In the genomic region with DNA sequence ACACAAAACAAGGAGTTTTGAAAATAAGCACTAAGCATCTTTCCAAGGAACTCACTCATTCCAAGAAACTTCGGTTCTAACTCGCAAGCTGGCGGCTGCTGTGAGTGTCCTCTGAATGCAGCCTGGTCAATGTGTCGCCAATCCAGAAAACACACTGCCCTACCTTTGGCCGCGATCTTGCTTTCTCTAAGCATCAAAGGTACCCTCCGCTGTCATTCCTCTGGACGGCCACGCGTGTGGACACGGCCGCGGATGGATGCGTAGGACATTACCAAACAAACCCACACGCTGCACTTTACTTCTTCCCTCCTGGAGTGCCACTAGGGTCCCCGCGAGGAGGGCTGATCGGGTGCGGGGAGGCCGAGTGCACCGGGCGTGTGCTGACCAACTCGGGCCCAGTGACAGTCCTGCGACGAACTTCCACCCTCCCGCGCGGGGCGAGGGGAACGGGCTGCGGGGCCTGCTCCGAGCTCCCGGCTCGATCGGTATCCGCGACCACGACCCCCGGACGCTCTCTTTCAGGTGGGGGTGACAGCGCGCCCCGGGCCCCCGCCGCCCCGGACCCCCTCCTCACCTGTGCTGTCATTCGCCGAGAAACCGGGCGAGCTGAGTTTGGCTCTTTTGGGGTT, we compare ENCODE assay signal across 8 cellular contexts. TPM values are rescaled to one million over a fixed set of nuclear protein-coding genes. Genes with fewer than 3 reads are reported as not detected.
DNase-seq lines count a peak whose midpoint lies in the region; ATAC-seq, FAIRE-seq and TF ChIP-seq lines count a peak whose summit lies in the region.

No MANE protein-coding gene starts in this region.

- H3K79me2 ChIP-seq in PC-3 (ENCODE audit: low read length) (peaks cover 55% of the 10 kb centered on the region), mammary epithelial cell (ENCODE audit: insufficient read depth, low read length) (peaks cover 55% of the 10 kb centered on the region), HepG2 (ENCODE audit: insufficient read depth, low read length) (peaks cover 53% of the 10 kb centered on the region)

- TF ChIP-seq RAD21 in HepG2 (CRISPR knock-in tag; IDR thresholded peaks at IDR 0.05), result no peak

- peak overlapping the region; percentile 80 to 87 for H3K27ac Mint-ChIP-seq in stimulated activated naive CD8-positive, alpha-beta T cell treated with anti-CD3 and anti-CD28 coated beads, Interleukin-15, amount 100 ng/mL, for 72 hours

- dilution Hi-C loops in mammary epithelial cell (cut with HindIII; ENCODE audit: low sequenced_read_pairs), result loop anchor here (5.0 to 10.0 kb wide), 3 partner anchors 72 to 235 kb away; no protein-coding TSS in a partner anchor

- H3K4me3 Mint-ChIP-seq in stimulated activated naive CD8-positive, alpha-beta T cell treated with anti-CD3 and anti-CD28 coated beads, Interleukin-15, amount 100 ng/mL, for 72 hours, result peak overlapping the region; percentile 87 to 91

- peaks cover 63% of the 10 kb centered on the region for H3K4me1 Mint-ChIP-seq in stimulated activated naive CD8-positive, alpha-beta T cell treated with anti-CD3 and anti-CD28 coated beads, Interleukin-15, amount 100 ng/mL, for 72 hours

- H2AFZ ChIP-seq in PC-3 (ENCODE audit: low read length) (no peak overlapping the region), mammary epithelial cell (ENCODE audit: low read depth, low read length) (peak overlapping the region; percentile 50), HepG2 (ENCODE audit: low read length) (no peak overlapping the region)

- TF ChIP-seq CTCF in AG04450 (IDR thresholded peaks at IDR 0.05; ENCODE audit: low read depth, low read length) (no peak), PC-3 (conservative IDR thresholded peaks at IDR 0.05; ENCODE audit: low read depth, low read length) (no peak), mammary epithelial cell (conservative IDR thresholded peaks at IDR 0.05 in 1 of 2, IDR thresholded peaks at IDR 0.05 in 1 of 2; ENCODE audit: extremely low read depth in 1 of 2, insufficient read depth in 1 of 2, low read depth in 1 of 2, low read length in 2 of 2) (no peak), HepG2 (CRISPR knock-in tag; IDR thresholded peaks at IDR 0.05) (0 out of 2 replicates have a peak, but pooled peaks have one; percentile 3)

- H3K4me1 ChIP-seq in PC-3 (ENCODE audit: insufficient read depth, low read length) (peaks cover 17% of the 10 kb centered on the region), mammary epithelial cell (ENCODE audit: insufficient read depth, low read length) (peaks cover 12% of the 10 kb centered on the region), HepG2 (ENCODE audit: insufficient read depth, low read length) (peaks cover 80% of the 10 kb centered on the region)

- intact Hi-C loops in PC-3 (cut with micrococcal nuclease) (loop anchor here (5.0 kb wide), 1 partner anchor 42 kb away; no protein-coding TSS in a partner anchor), mammary epithelial cell (cut with micrococcal nuclease) (loop anchor here (2.0 to 10.0 kb wide), 3 partner anchors 23 to 355 kb away; no protein-coding TSS in a partner anchor), HepG2 (cut with micrococcal nuclease; ENCODE audit: unreplicated experiment) (loop anchor here (10.0 kb wide), 1 partner anchor 65 kb away; no protein-coding TSS in a partner anchor)

- no peaks in the 10 kb centered on the region for H3K36me3 ChIP-seq in PC-3 (ENCODE audit: low read depth, low read length)
- no peaks in the 10 kb centered on the region for H3K36me3 ChIP-seq in mammary epithelial cell (ENCODE audit: insufficient read depth, low read length)
- peaks cover 0 to 1% of the 10 kb centered on the region in 2 experiments; a peak in 2 of 5 replicates for H3K36me3 ChIP-seq in HepG2 (replicated peaks in 1 of 2; ENCODE audit: control insufficient read depth in 1 of 2, insufficient read depth in 2 of 2, low read length in 2 of 2)

- H3F3A ChIP-seq in PC-3 (ENCODE audit: low read length, unreplicated experiment), result no peaks in the 10 kb centered on the region

- BruUV-seq in PC-3 (replicated peaks; lab: Mats Ljungman, UMichigan) (no TSS peak), mammary epithelial cell (replicated peaks; lab: Mats Ljungman, UMichigan) (no TSS peak), HepG2 (replicated peaks; lab: Mats Ljungman, UMichigan) (no TSS peak)

- CTCF ChIA-PET in AG04450 (lab: Charles Lee), result interaction anchor here (0.6 kb wide), 2 partner anchors 187 to 189 kb away, joined by 4 read pairs; no protein-coding TSS in a partner anchor
- CTCF ChIA-PET in PC-3 (lab: Charles Lee), result no interaction called here
- CTCF ChIA-PET in mammary epithelial cell (lab: Charles Lee; ENCODE audit: low non-redundant PET), result no interaction called here
- CTCF ChIA-PET in HepG2 (lab: Yijun Ruan, JAX; ENCODE audit: low intra/inter-chr PET ratio, low total read pairs), result no interaction called here

- H3K9me2 ChIP-seq in PC-3 (replicated peaks; ENCODE audit: low read length), result no peaks in the 10 kb centered on the region

- POLR2A ChIA-PET in AG04450 (lab: Yijun Ruan, JAX) (interaction anchor here (1.0 kb wide), 1 partner anchor 162 kb away, joined by 6 read pairs; a partner anchor contains a TSS), PC-3 (lab: Charles Lee; ENCODE audit: unreplicated experiment) (no interaction called here), HepG2 (lab: Yijun Ruan, JAX) (no interaction called here)

- no peak for TF ChIP-seq POLR2A in HepG2 (IDR thresholded peaks at IDR 0.05; ENCODE audit: insufficient read depth in 1 of 2, low read depth in 2 of 2, low read length in 2 of 2)

- no peaks in the 10 kb centered on the region for H3K9me3 Mint-ChIP-seq in stimulated activated naive CD8-positive, alpha-beta T cell treated with anti-CD3 and anti-CD28 coated beads, Interleukin-15, amount 100 ng/mL, for 72 hours

- peak; percentile 17 for ATAC-seq in GM19455 (IDR thresholded peaks at IDR 0.05; ENCODE audit: unreplicated experiment)
- ATAC-seq in PC-3, result peak; percentile 30
- peak; percentile 58 for ATAC-seq in HepG2
- peak; percentile 32 for ATAC-seq in stimulated activated naive CD8-positive, alpha-beta T cell treated with anti-CD3 and anti-CD28 coated beads, Interleukin-15, amount 100 ng/mL, for 72 hours

- H3K4me2 ChIP-seq in PC-3 (ENCODE audit: low read length) (peak overlapping the region; percentile 92), mammary epithelial cell (ENCODE audit: insufficient read depth, low read depth, low read length) (peak overlapping the region; percentile 86), HepG2 (ENCODE audit: low read depth, low read length) (peak overlapping the region; percentile 96)

- peaks cover 42% of the 10 kb centered on the region for H4K20me1 ChIP-seq in PC-3 (ENCODE audit: low read length)
- peaks cover 10% of the 10 kb centered on the region for H4K20me1 ChIP-seq in mammary epithelial cell (ENCODE audit: insufficient read depth, low read length)
- peaks cover 51% of the 10 kb centered on the region for H4K20me1 ChIP-seq in HepG2 (ENCODE audit: insufficient read depth, low read length)

- no peak for DNase-seq in AG04450 (ENCODE audit: low read depth, low spot score)
- peak; percentile 10 for DNase-seq in PC-3
- DNase-seq in mammary epithelial cell, result no peak
- DNase-seq in HepG2 (ENCODE audit: low spot score), result no peak
- DNase-seq in stimulated activated naive CD8-positive, alpha-beta T cell treated with anti-CD3 and anti-CD28 coated beads, Interleukin-15, amount 100 ng/mL, for 72 hours, result peak; percentile 28
- DNase-seq in HPDE6-E6E7 (ENCODE audit: extremely low spot score), result no peak
- no peak for DNase-seq in iPS-NIHi11 (ENCODE audit: low spot score)

- peak overlapping the region; percentile 62 for H3K9ac ChIP-seq in PC-3 (ENCODE audit: low read length)
- H3K9ac ChIP-seq in mammary epithelial cell (ENCODE audit: insufficient read depth, low read length), result peak overlapping the region; percentile 47
- H3K9ac ChIP-seq in HepG2 (ENCODE audit: insufficient read depth, low read depth, low read length), result peak overlapping the region; percentile 80

- H3K4me3 ChIP-seq in AG04450 (ENCODE audit: low read depth, low read length), result peak overlapping the region; percentile 92
- H3K4me3 ChIP-seq in PC-3 (ENCODE audit: low read length), result peak overlapping the region; percentile 91
- H3K4me3 ChIP-seq in mammary epithelial cell (replicated peaks in 1 of 3; ENCODE audit: insufficient read depth in 1 of 3, low read depth in 2 of 3, low read length in 3 of 3), result peak overlapping the region; percentile 63 to 74 (median 71)
- H3K4me3 ChIP-seq in HepG2 (replicated peaks in 1 of 3; ENCODE audit: insufficient read depth in 1 of 3, low read depth in 2 of 3, low read length in 3 of 3), result peak overlapping the region; percentile 67 to 90 (median 88)

- peaks cover 25% of the 10 kb centered on the region for H3K27me3 Mint-ChIP-seq in stimulated activated naive CD8-positive, alpha-beta T cell treated with anti-CD3 and anti-CD28 coated beads, Interleukin-15, amount 100 ng/mL, for 72 hours

- FAIRE-seq in HepG2 (lab: Jason Lieb, UNC), result no peak

- in situ Hi-C loops in mammary epithelial cell (cut with MboI; ENCODE audit: low sequenced_read_pairs in 2 of 2) (loop anchor here in 1 of 2 donors (10.0 kb wide), 1 partner anchor 195 kb away; no protein-coding TSS in a partner anchor), HepG2 (cut with HindIII; ENCODE audit: extremely low pct_ligation_motif_present, low pct_unique_long_range_greater_than_20kb) (no loop called here)

- WGBS in mammary epithelial cell (ENCODE audit: low coverage, missing lambda C conversion rate), result under 1% methylated on average over 15 of the region's 50 CpGs
- WGBS in HepG2 (ENCODE audit: low lambda C conversion rate), result 5% methylated on average over 8 of the region's 50 CpGs

- H3K27ac ChIP-seq in AG04450 (ENCODE audit: low read depth, low read length) (no peak overlapping the region), PC-3 (ENCODE audit: low read length) (no peak overlapping the region), mammary epithelial cell (ENCODE audit: insufficient read depth, low read depth, low read length) (no peak overlapping the region), HepG2 (ENCODE audit: extremely low read length, insufficient read depth, low read length) (peak overlapping the region; percentile 16)

- TF ChIP-seq EP300 in HepG2 (IDR thresholded peaks at IDR 0.05; ENCODE audit: low read depth in 2 of 2, low read length in 2 of 2), result no peak
- no peak for TF ChIP-seq EP300 in HepG2 (CRISPR knock-in tag; IDR thresholded peaks at IDR 0.05; ENCODE audit: borderline replicate concordance)

- H3K27me3 ChIP-seq in AG04450 (ENCODE audit: control insufficient read depth, insufficient read depth, low read length), result no peaks in the 10 kb centered on the region
- no peaks in the 10 kb centered on the region for H3K27me3 ChIP-seq in PC-3 (ENCODE audit: low read length)
- no peaks in the 10 kb centered on the region for H3K27me3 ChIP-seq in mammary epithelial cell (ENCODE audit: insufficient read depth, low read length)
- no peaks in the 10 kb centered on the region; a peak in 2 of 5 replicates for H3K27me3 ChIP-seq in HepG2 (ENCODE audit: control insufficient read depth in 1 of 2, insufficient read depth in 2 of 2, low read length in 2 of 2)

- H3K9me3 ChIP-seq in AG04450 (ENCODE audit: control insufficient read depth, insufficient read depth, low read length) (peaks cover 10% of the 10 kb centered on the region; the same call in 1 of the 2 replicates), PC-3 (ENCODE audit: low read length) (no peaks in the 10 kb centered on the region), mammary epithelial cell (replicated peaks; ENCODE audit: insufficient read depth, low read length) (no peaks in the 10 kb centered on the region), HepG2 (ENCODE audit: low read length) (no peaks in the 10 kb centered on the region)

RNA-seq across cellular contexts. Expression of a gene that starts 1.1 kb away (rescaled TPM):
- 9.8 and 14.3 TPM in 2 replicates for polyA plus RNA-seq in AG04450 (2011; rRNA removed)
- 37.9 and 43.8 TPM in 2 replicates for polyA minus RNA-seq in AG04450 (2011; rRNA and poly(A)+ RNA removed)
- total RNA-seq in PC-3 (2014; rRNA removed), result 21.9 and 23.6 TPM in 2 replicates
- total RNA-seq in mammary epithelial cell, result 10 to 100 TPM; 20.2 to 45.0 TPM
- 3.2 TPM for polyA plus RNA-seq in mammary epithelial cell
- polyA minus RNA-seq in mammary epithelial cell, result 49.9 TPM
- 9.6 and 10.4 TPM in 2 replicates for total RNA-seq in HepG2 (2016; rRNA removed; fragmentation: Illumina TruSeq; extraction: Trizol)
- total RNA-seq in HepG2 (2016; cell fraction: cytosol; rRNA removed; fragmentation: Illumina TruSeq; extraction: Trizol; ENCODE audit: low read depth), result 21.4 and 21.7 TPM in 2 replicates
- 8.9 and 11.4 TPM in 2 replicates for total RNA-seq in HepG2 (2016; cell fraction: insoluble cytoplasmic fraction; rRNA removed; fragmentation: Illumina TruSeq; extraction: Trizol)
- 11.2 TPM in 2 replicates for total RNA-seq in HepG2 (2016; cell fraction: membrane; rRNA removed; fragmentation: Illumina TruSeq; extraction: Trizol)
- 22.2 and 24.6 TPM in 2 replicates for total RNA-seq in HepG2 (2016; cell fraction: nucleus; rRNA removed; fragmentation: Illumina TruSeq; extraction: Trizol)
- 5.3 and 5.6 TPM in 2 replicates for polyA plus RNA-seq in HepG2 (2011; rRNA removed)
- polyA plus RNA-seq in HepG2 (2011; cell fraction: cytosol; rRNA removed), result 2.9 and 3.6 TPM in 2 replicates
- 14.4 and 16.2 TPM in 2 replicates for polyA plus RNA-seq in HepG2 (2011; cell fraction: nucleus; rRNA removed)
- polyA plus RNA-seq in HepG2 (2012), result 18.0 and 18.4 TPM in 2 replicates
- polyA plus RNA-seq in HepG2 (2016; cell fraction: cytosol; fragmentation: Illumina TruSeq; extraction: Trizol; ENCODE audit: low read depth), result 0.49 and 1.1 TPM in 2 replicates
- 8.4 and 12.7 TPM in 2 replicates for polyA plus RNA-seq in HepG2 (2016; cell fraction: insoluble cytoplasmic fraction; fragmentation: Illumina TruSeq; extraction: Trizol; ENCODE audit: low read depth)
- 1.4 and 1.6 TPM in 2 replicates for polyA plus RNA-seq in HepG2 (2016; cell fraction: membrane; fragmentation: Illumina TruSeq; extraction: Trizol; ENCODE audit: low read depth)
- polyA plus RNA-seq in HepG2 (2016; cell fraction: nucleus; fragmentation: Illumina TruSeq; extraction: Trizol; ENCODE audit: insufficient read depth, low read depth), result 29.7 and 36.9 TPM in 2 replicates
- polyA minus RNA-seq in HepG2 (2011; rRNA and poly(A)+ RNA removed; ENCODE audit: low replicate concordance), result 22.8 and 23.5 TPM in 2 replicates
- 22.0 and 23.0 TPM in 2 replicates for polyA minus RNA-seq in HepG2 (2011; cell fraction: cytosol; rRNA and poly(A)+ RNA removed)
- 37.7 and 49.0 TPM in 2 replicates for polyA minus RNA-seq in HepG2 (2011; cell fraction: nucleus; rRNA and poly(A)+ RNA removed)

Comparison
In these comparisons a context has a peak if more than half of its experiments do, and no peak if none do; other contexts are left out.
1. DNase-seq: peak in PC-3 (single experiment) and stimulated activated naive CD8-positive, alpha-beta T cell treated with anti-CD3 and anti-CD28 coated beads, Interleukin-15, amount 100 ng/mL, for 72 hours (2 of 2); none in AG04450 (single experiment), mammary epithelial cell (single experiment), HepG2 (single experiment), HPDE6-E6E7 (single experiment) and iPS-NIHi11 (single experiment).
2. Peak in every context shown above with its lines, with median percentiles within 50 percentile points of each other: H3K4me3 ChIP-seq, ATAC-seq, H3K4me2 ChIP-seq and H3K9ac ChIP-seq.